Comparison of ENCODE assay signal across 9 cellular contexts in genomic region chr12:94666158-94666557, GRCh38. TPM values are rescaled to one million over a fixed set of nuclear protein-coding genes. Genes with fewer than 3 reads are reported as not detected.
"Had no signal": no experiment of that assay in that cellular context is flagged by ENCODE, and none has a peak within 500 bp of the region (broad histone marks: within the 10 kb centered on the region; RNA-seq: fewer than 3 reads in every experiment).

No MANE protein-coding gene starts in this region.

- H3K9me3 ChIP-seq: HAP-1 had no signal

- H3K4me3 Mint-ChIP-seq: GM23338, H9, HFFc6 had no signal

- H3K9me3 Mint-ChIP-seq: GM23338, H9, HFFc6 had no signal

- H2AFZ ChIP-seq: GM23248, GM23338 had no signal

- ATAC-seq: GM23338, HCT116 had no signal

- H3K9ac ChIP-seq: GM23248 had no signal

- H3K4me2 ChIP-seq: GM23338 had no signal

- H3K27ac ChIP-seq: GM23248 had no signal

- H3K36me3 ChIP-seq: HAP-1 had no signal

- H3K27ac Mint-ChIP-seq: GM23338, H9, HFFc6 had no signal

- H3K4me3 ChIP-seq: GM23248, GM23338, HAP-1 had no signal

- DNase-seq: GM23248, GOT3, H7, H9, HCEC 1CT, HFFc6 had no signal

RNA-seq across cellular contexts. Expression of gene TMCC3, which starts 15.8 kb away (rescaled TPM):
- total RNA-seq: HFFc6 had no signal
